In genomic region chr1:1353389-1354151, GRCh38 we compare ENCODE assay signal across 14 cellular contexts. TPM values are rescaled to one million over a fixed set of nuclear protein-coding genes. Genes with fewer than 3 reads are reported as not detected.
DNase-seq lines count a peak whose midpoint lies in the region; ATAC-seq, FAIRE-seq and TF ChIP-seq lines count a peak whose summit lies in the region.
"Had no signal": no experiment of that assay in that cellular context is flagged by ENCODE, and none has a peak within 500 bp of the region (broad histone marks: within the 10 kb centered on the region; RNA-seq: fewer than 3 reads in every experiment).

No MANE protein-coding gene starts in this region.

- no peaks in the 10 kb centered on the region for H3K9me3 Mint-ChIP-seq in immature natural killer cell

- H3K4ac ChIP-seq in neuronal stem cell (ENCODE audit: low read length), result no peak overlapping the region

- H3K79me2 ChIP-seq in K562 (ENCODE audit: control insufficient read depth, insufficient read depth, low read length), result peaks cover 16% of the 10 kb centered on the region

- peaks cover 3 to 6% (median 4%) of the 10 kb centered on the region in 3 donors for H3K27me3 Mint-ChIP-seq in immature natural killer cell (ENCODE audit: low read depth in 3 of 3)

- no peak for TF ChIP-seq RAD21 in K562 (CRISPR knock-in tag; conservative IDR thresholded peaks at IDR 0.05 in 1 of 2, IDR thresholded peaks at IDR 0.05 in 1 of 2)

- H3K36me3 ChIP-seq in K562 (ENCODE audit: control insufficient read depth, insufficient read depth, low read length), result no peaks in the 10 kb centered on the region
- H3K36me3 ChIP-seq in neuronal stem cell (replicated peaks in 1 of 2; ENCODE audit: control insufficient read depth in 2 of 2, insufficient read depth in 2 of 2, low read length in 2 of 2), result peaks cover 2 to 5% of the 10 kb centered on the region in 2 donors
- no peaks in the 10 kb centered on the region for H3K36me3 ChIP-seq in mucosa of descending colon (ENCODE audit: low read depth)

- H3K4me3 ChIP-seq in K562 (no peak overlapping the region), neuronal stem cell (ENCODE audit: low read length in 2 of 2) (no peak overlapping the region), mucosa of descending colon (no peak overlapping the region)
- H3K4me3 ChIP-seq: MG63 had no signal

- H3K18ac ChIP-seq in neuronal stem cell (ENCODE audit: low read length), result peak overlapping the region; percentile 61

- H3K27ac ChIP-seq in K562 (ENCODE audit: extremely low read depth, low read depth, low read length) (no peak overlapping the region), neuronal stem cell (replicated peaks; ENCODE audit: low read length) (no peak overlapping the region)
- H3K27ac ChIP-seq: brain microvascular endothelial cell had no signal

- H3K9me3 ChIP-seq in K562 (replicated peaks; ENCODE audit: control insufficient read depth, insufficient read depth, low read depth, low read length), result no peaks in the 10 kb centered on the region
- peaks cover 0 to 3% of the 10 kb centered on the region in 2 donors for H3K9me3 ChIP-seq in neuronal stem cell (replicated peaks in 1 of 2; ENCODE audit: control insufficient read depth in 2 of 2, insufficient read depth in 1 of 2, low read depth in 1 of 2, low read length in 2 of 2)
- H3K9me3 ChIP-seq in mucosa of descending colon, result no peaks in the 10 kb centered on the region
- H3K9me3 ChIP-seq: MG63 had no signal

- CTCF ChIA-PET in HEK293T (lab: Yijun Ruan, JAX) (interaction anchor here (1.1 kb wide), 1 partner anchor 18 kb away, joined by 3 read pairs; no protein-coding TSS in a partner anchor), K562 (lab: Yijun Ruan, JAX; ENCODE audit: low intra/inter-chr PET ratio) (no interaction called here)

- BruUV-seq in K562 (replicated peaks; lab: Mats Ljungman, UMichigan), result no TSS peak

- in situ Hi-C loops in K562 (cut with MboI), result no loop called here

- no peak for FAIRE-seq in K562 (lab: Jason Lieb, UNC)

- POLR2A ChIA-PET in HEK293T (lab: Yijun Ruan, JAX) (interaction anchor here (1.1 to 3.3 kb wide), 3 partner anchors 17 to 54 kb away, joined by 3 to 28 read pairs (median 17); partner anchors contain the start of genes AURKAIP1 and MRPL20), K562 (lab: Yijun Ruan, JAX) (interaction anchor here (0.5 to 1.1 kb wide), 4 partner anchors 15 to 141 kb away, joined by 3 read pairs; no protein-coding TSS in a partner anchor)

- intact Hi-C loops in K562 (cut with micrococcal nuclease), result no loop called here
- intact Hi-C loops in mucosa of descending colon (cut with DNase I, micrococcal nuclease), result loop anchor here in 1 of 2 donors (2.0 kb wide), 1 partner anchor 21 kb away; the partner anchor contains the start of gene AURKAIP1

- peak overlapping the region; percentile 98 for H3K23ac ChIP-seq in neuronal stem cell (ENCODE audit: low read depth, low read length, poor library complexity)

- H3K4me3 Mint-ChIP-seq in immature natural killer cell, result no peak overlapping the region

- no peak overlapping the region for H2BK120ac ChIP-seq in neuronal stem cell (ENCODE audit: low read depth, low read length)

- H3K79me1 ChIP-seq in neuronal stem cell (ENCODE audit: low read depth, low read length), result peaks cover 6% of the 10 kb centered on the region

- H3K27ac Mint-ChIP-seq in immature natural killer cell, result no peak overlapping the region

- H2BK5ac ChIP-seq in neuronal stem cell (ENCODE audit: low read length), result peak overlapping the region; percentile 39

- H3K4me1 Mint-ChIP-seq in immature natural killer cell, result peaks cover 0 to 3% of the 10 kb centered on the region in 2 donors

- H4K20me1 ChIP-seq in K562 (replicated peaks; ENCODE audit: control insufficient read depth, insufficient read depth, low read length), result peaks cover 3% of the 10 kb centered on the region; the same call in 1 of the 2 replicates

- H2AFZ ChIP-seq in K562 (ENCODE audit: low read depth, low read length) (no peak overlapping the region), neuronal stem cell (ENCODE audit: low read length) (no peak overlapping the region)

- TF ChIP-seq CTCF in K562 (IDR thresholded peaks at IDR 0.05 in 2 of 3, conservative IDR thresholded peaks at IDR 0.05 in 1 of 3; ENCODE audit: insufficient read depth in 2 of 3, low read depth in 1 of 3, low read length in 3 of 3), result no peak
- TF ChIP-seq CTCF in mucosa of descending colon (IDR thresholded peaks at IDR 0.05), result no peak

- H3K4me1 ChIP-seq in K562 (replicated peaks in 1 of 2; ENCODE audit: control insufficient read depth in 2 of 2, insufficient read depth in 2 of 2, low read length in 2 of 2), result peaks cover 16 to 76% of the 10 kb centered on the region in 2 experiments
- peaks cover 31 to 41% of the 10 kb centered on the region in 2 donors for H3K4me1 ChIP-seq in neuronal stem cell (ENCODE audit: control insufficient read depth in 2 of 2, insufficient read depth in 1 of 2, low read depth in 1 of 2, low read length in 2 of 2)
- H3K4me1 ChIP-seq in mucosa of descending colon (ENCODE audit: low read depth), result peaks cover 12% of the 10 kb centered on the region

- TF ChIP-seq POLR2A in K562 (conservative IDR thresholded peaks at IDR 0.05), result no peak

- H3K4me2 ChIP-seq in K562 (ENCODE audit: insufficient read depth, low read length) (no peak overlapping the region), neuronal stem cell (ENCODE audit: insufficient read depth, low read length, poor library complexity, severe bottlenecking) (peak overlapping the region; percentile 66)

- H2AK5ac ChIP-seq in neuronal stem cell (ENCODE audit: low read depth, low read length), result peak overlapping the region; percentile 92

- H3K9me1 ChIP-seq in K562 (ENCODE audit: control insufficient read depth, insufficient read depth, low read length), result no peaks in the 10 kb centered on the region

- peak overlapping the region; percentile 71 for H3K14ac ChIP-seq in neuronal stem cell (ENCODE audit: low read length)

- H3K27me3 ChIP-seq in K562 (ENCODE audit: control insufficient read depth in 2 of 2, insufficient read depth in 2 of 2, low read length in 2 of 2) (no peaks in the 10 kb centered on the region), neuronal stem cell (ENCODE audit: control insufficient read depth in 3 of 3, insufficient read depth in 3 of 3, low read depth in 1 of 3, low read length in 3 of 3) (peaks cover 0 to 25% (median 14%) of the 10 kb centered on the region in 3 experiments)
- H3K27me3 ChIP-seq: brain microvascular endothelial cell, MG63 had no signal

- no peak overlapping the region for H4K91ac ChIP-seq in neuronal stem cell (ENCODE audit: low read depth, low read length, poor library complexity)

- TF ChIP-seq EP300 in K562 (IDR thresholded peaks at IDR 0.05; ENCODE audit: low read length), result no peak

- no peak overlapping the region for H4K8ac ChIP-seq in neuronal stem cell (ENCODE audit: low read depth, low read length)

- peak overlapping the region in 1 of 2 experiments; percentile 69; a peak in 2 of 4 replicates for H3K9ac ChIP-seq in K562 (ENCODE audit: insufficient read depth in 1 of 2, low read depth in 2 of 2, low read length in 2 of 2)
- peak overlapping the region; percentile 55 for H3K9ac ChIP-seq in neuronal stem cell (ENCODE audit: low read depth, low read length, poor library complexity)

- no peak overlapping the region for H2BK15ac ChIP-seq in neuronal stem cell (ENCODE audit: low read length)

- H2BK12ac ChIP-seq in neuronal stem cell (ENCODE audit: low read length), result no peak overlapping the region

- ATAC-seq in K562 (no peak), mucosa of descending colon (no peak)

- peak; percentile 66 for DNase-seq in DMS 273 (lab: John Stamatoyannopoulos, UW; ENCODE audit: unreplicated experiment)
- DNase-seq in DMS 273 treated with DMSO at 0.1 percent for 48 hours (lab: John Stamatoyannopoulos, UW), result no peak
- no peak for DNase-seq in HEK293T (ENCODE audit: extremely low spot score)
- no peak for DNase-seq in K562 (ENCODE audit: extremely low read depth in 1 of 4, low spot score in 3 of 4)
- DNase-seq in neuronal stem cell (ENCODE audit: low spot score), result no peak
- no peak for DNase-seq in cerebellar nuclear complex (lab: John Stamatoyannopoulos, UW)
- DNase-seq in immature natural killer cell, result no peak
- DNase-seq in mucosa of descending colon, result no peak
- DNase-seq: activated T-cell treated with anti-CD3 and anti-CD28 coated beads, Interleukin-2, amount 50 U/mL, for 1 hour; brain microvascular endothelial cell; erythroblast; MG63; OCI-M1; T1000 had no signal

- WGBS in K562 (ENCODE audit: insufficient coverage, low coverage, missing lambda C conversion rate), result 71% methylated on average over 26 of the region's 28 CpGs
- no CpG with 5 or more reads among the region's 28 CpGs for WGBS in neuronal stem cell (ENCODE audit: extremely low coverage in 2 of 2, insufficient read length in 2 of 2, insufficient replicate concordance in 1 of 2), 2 donors

- H3K36me3 Mint-ChIP-seq in immature natural killer cell, result no peaks in the 10 kb centered on the region

RNA-seq across cellular contexts. Expression of gene DVL1, which starts 4.4 kb away (rescaled TPM):
- 53.3 and 207 TPM in 2 replicates for total RNA-seq in K562 (2011; cell fraction: chromatin; rRNA removed; ENCODE audit: low replicate concordance)
- 213 and 235 TPM in 2 replicates for total RNA-seq in K562 (2011; cell fraction: nucleolus; rRNA removed)
- 85.9 and 103 TPM in 2 replicates for total RNA-seq in K562 (2011; cell fraction: nucleoplasm; rRNA removed)
- total RNA-seq in K562 (2014; rRNA removed) (135 and 143 TPM in 2 replicates), K562 (2014; rRNA removed; fragmentation: Illumina TruSeq; extraction: Trizol) (3.5 and 6.3 TPM in 2 replicates), K562 (2015; rRNA removed; fragmentation: Illumina TruSeq; extraction: Trizol) (50.9 and 51.7 TPM in 2 replicates), K562 (2021) (106 and 118 TPM in 2 replicates), mucosa of descending colon (10 to 100 TPM; 51.7 to 95.3 (median 73.1) TPM)
- polyA plus RNA-seq in K562 (2011; rRNA removed) (24.3 and 42.1 TPM in 2 replicates), K562 (2014; fragmentation: Illumina TruSeq; extraction: Trizol) (13.9 and 43.4 TPM in 2 replicates), K562 (2014; fragmentation: Nextera tagmentation; extraction: Ambion mirVana) (under 1 TPM; 0.62 to 0.63 TPM), K562 (2014; rRNA removed) (119 and 136 TPM in 2 replicates), immature natural killer cell (1 to 10 TPM in 2 of 3 donors, under 1 TPM in 1; 0.78 to 1.5 (median 1.4) TPM)
- 39.8 and 107 TPM in 2 replicates for polyA plus RNA-seq in K562 (2011; cell fraction: cytosol; rRNA removed)
- 353 and 531 TPM in 2 replicates for polyA plus RNA-seq in K562 (2011; cell fraction: nucleus; rRNA removed)
- 65.5 and 75.0 TPM in 2 replicates for polyA plus RNA-seq in K562 (2012)
- 5.6 and 11.7 TPM in 2 replicates for polyA minus RNA-seq in K562 (2011; rRNA and poly(A)+ RNA removed)
- 32.9 and 47.2 TPM in 2 replicates for polyA minus RNA-seq in K562 (2011; cell fraction: cytosol; rRNA and poly(A)+ RNA removed)
- 69.3 and 81.9 TPM in 2 replicates for polyA minus RNA-seq in K562 (2011; cell fraction: nucleus; rRNA and poly(A)+ RNA removed)
- 31.8 TPM for polyA plus RNA-seq in neuronal stem cell (2013, experiment 1 of 2)
- 31.9 TPM for polyA plus RNA-seq in neuronal stem cell (2013, experiment 2 of 2)

RNA-seq across cellular contexts. Expression of gene MXRA8, which starts 4.8 kb away (rescaled TPM):
- total RNA-seq in K562 (2011; cell fraction: chromatin; rRNA removed; ENCODE audit: low replicate concordance), result 12.2 and 30.9 TPM in 2 replicates
- total RNA-seq in K562 (2011; cell fraction: nucleolus; rRNA removed), result 39.7 and 42.5 TPM in 2 replicates
- total RNA-seq in K562 (2011; cell fraction: nucleoplasm; rRNA removed), result 29.8 and 30.7 TPM in 2 replicates
- total RNA-seq in K562 (2014; rRNA removed) (7.3 and 12.4 TPM in 2 replicates), K562 (2014; rRNA removed; fragmentation: Illumina TruSeq; extraction: Trizol) (2.1 and 2.7 TPM in 2 replicates), K562 (2015; rRNA removed; fragmentation: Illumina TruSeq; extraction: Trizol) (4.8 and 5.5 TPM in 2 replicates), K562 (2021) (9.1 and 10.8 TPM in 2 replicates), mucosa of descending colon (10 to 100 TPM in 2 of 3 donors, 1 to 10 TPM in 1; 6.8 to 62.1 (median 20.8) TPM)
- polyA plus RNA-seq in K562 (2011; rRNA removed) (2.9 and 9.0 TPM in 2 replicates), K562 (2014; fragmentation: Illumina TruSeq; extraction: Trizol) (6.3 and 9.2 TPM in 2 replicates), K562 (2014; fragmentation: Nextera tagmentation; extraction: Ambion mirVana) (under 1 TPM; 0.66 to 0.83 TPM), K562 (2014; rRNA removed) (11.3 and 13.1 TPM in 2 replicates), immature natural killer cell (not detected)
- polyA plus RNA-seq in K562 (2011; cell fraction: cytosol; rRNA removed), result 4.0 and 38.2 TPM in 2 replicates
- polyA plus RNA-seq in K562 (2011; cell fraction: nucleus; rRNA removed), result 18.3 and 101 TPM in 2 replicates
- 13.9 and 20.4 TPM in 2 replicates for polyA plus RNA-seq in K562 (2012)
- polyA minus RNA-seq in K562 (2011; rRNA and poly(A)+ RNA removed), result 0.75 and 3.0 TPM in 2 replicates
- polyA minus RNA-seq in K562 (2011; cell fraction: cytosol; rRNA and poly(A)+ RNA removed), result 2.1 and 10.7 TPM in 2 replicates
- 1.4 and 8.2 TPM in 2 replicates for polyA minus RNA-seq in K562 (2011; cell fraction: nucleus; rRNA and poly(A)+ RNA removed)
- polyA plus RNA-seq in neuronal stem cell (2013, experiment 1 of 2), result 14.0 TPM
- polyA plus RNA-seq in neuronal stem cell (2013, experiment 2 of 2), result 13.2 TPM

RNA-seq across cellular contexts. Expression of gene AURKAIP1, which starts 21.4 kb away (rescaled TPM):
- total RNA-seq in K562 (2011; cell fraction: chromatin; rRNA removed; ENCODE audit: low replicate concordance), result 23.0 and 76.1 TPM in 2 replicates
- 97.2 and 110 TPM in 2 replicates for total RNA-seq in K562 (2011; cell fraction: nucleolus; rRNA removed)
- 49.6 and 53.2 TPM in 2 replicates for total RNA-seq in K562 (2011; cell fraction: nucleoplasm; rRNA removed)
- total RNA-seq in K562 (2014; rRNA removed) (478 and 554 TPM in 2 replicates), K562 (2014; rRNA removed; fragmentation: Illumina TruSeq; extraction: Trizol) (19.4 and 34.6 TPM in 2 replicates), K562 (2015; rRNA removed; fragmentation: Illumina TruSeq; extraction: Trizol) (113 and 115 TPM in 2 replicates), K562 (2021) (346 and 388 TPM in 2 replicates), mucosa of descending colon (100 to 1,000 TPM; 150 to 180 (median 177) TPM)
- polyA plus RNA-seq in K562 (2011; rRNA removed) (92.0 and 96.0 TPM in 2 replicates), K562 (2014; fragmentation: Illumina TruSeq; extraction: Trizol) (66.4 and 151 TPM in 2 replicates), K562 (2014; fragmentation: Nextera tagmentation; extraction: Ambion mirVana) (10 to 100 TPM in 1 of 2 experiments, 1 to 10 TPM in 1; 7.8 to 32.9 TPM), K562 (2014; rRNA removed) (385 and 391 TPM in 2 replicates), immature natural killer cell (100 to 1,000 TPM; 168 to 216 (median 190) TPM)
- 83.3 and 266 TPM in 2 replicates for polyA plus RNA-seq in K562 (2011; cell fraction: cytosol; rRNA removed)
- 80.6 and 118 TPM in 2 replicates for polyA plus RNA-seq in K562 (2011; cell fraction: nucleus; rRNA removed)
- 196 and 204 TPM in 2 replicates for polyA plus RNA-seq in K562 (2012)
- polyA minus RNA-seq in K562 (2011; rRNA and poly(A)+ RNA removed), result 16.0 and 24.9 TPM in 2 replicates
- polyA minus RNA-seq in K562 (2011; cell fraction: cytosol; rRNA and poly(A)+ RNA removed), result 55.8 and 62.3 TPM in 2 replicates
- polyA minus RNA-seq in K562 (2011; cell fraction: nucleus; rRNA and poly(A)+ RNA removed), result 24.6 and 29.9 TPM in 2 replicates
- 61.8 TPM for polyA plus RNA-seq in neuronal stem cell (2013, experiment 1 of 2)
- 60.5 TPM for polyA plus RNA-seq in neuronal stem cell (2013, experiment 2 of 2)

RNA-seq across cellular contexts. Expression of gene TAS1R3, which starts 22.5 kb away (rescaled TPM):
- total RNA-seq in K562 (2011; cell fraction: chromatin; rRNA removed; ENCODE audit: low replicate concordance), result 0.19 and 0.58 TPM in 2 replicates
- total RNA-seq in K562 (2011; cell fraction: nucleolus; rRNA removed), result 0.53 and 0.67 TPM in 2 replicates
- total RNA-seq in K562 (2011; cell fraction: nucleoplasm; rRNA removed), result 0.15 and 0.23 TPM in 2 replicates
- 0.12 TPM in 1 of 2 replicates, not detected in the other for total RNA-seq in K562 (2014; rRNA removed)
- not detected in 2 replicates for total RNA-seq in K562 (2014; rRNA removed; fragmentation: Illumina TruSeq; extraction: Trizol)
- total RNA-seq in K562 (2015; rRNA removed; fragmentation: Illumina TruSeq; extraction: Trizol), result 0.04 TPM in 1 of 2 replicates, not detected in the other
- total RNA-seq in K562 (2021), result 0.07 and 0.09 TPM in 2 replicates
- polyA plus RNA-seq in K562 (2011; rRNA removed), result 0.05 TPM in 1 of 2 replicates, not detected in the other
- polyA plus RNA-seq in K562 (2011; cell fraction: cytosol; rRNA removed), result 0.03 and 0.06 TPM in 2 replicates
- 0.25 and 0.31 TPM in 2 replicates for polyA plus RNA-seq in K562 (2011; cell fraction: nucleus; rRNA removed)
- 0.26 and 0.37 TPM in 2 replicates for polyA plus RNA-seq in K562 (2012)
- polyA plus RNA-seq in K562 (2014; fragmentation: Illumina TruSeq; extraction: Trizol), result not detected in 2 replicates
- not detected for polyA plus RNA-seq in K562 (2014; fragmentation: Nextera tagmentation; extraction: Ambion mirVana)
- 0.03 and 0.13 TPM in 2 replicates for polyA plus RNA-seq in K562 (2014; rRNA removed)
- polyA minus RNA-seq in K562 (2011; rRNA and poly(A)+ RNA removed), result not detected in 2 replicates
- not detected in 2 replicates for polyA minus RNA-seq in K562 (2011; cell fraction: cytosol; rRNA and poly(A)+ RNA removed)
- polyA minus RNA-seq in K562 (2011; cell fraction: nucleus; rRNA and poly(A)+ RNA removed), result 0.13 and 0.22 TPM in 2 replicates
- polyA plus RNA-seq in neuronal stem cell (2013, experiment 1 of 2), result 0.14 TPM
- 0.12 TPM for polyA plus RNA-seq in neuronal stem cell (2013, experiment 2 of 2)
- polyA plus RNA-seq in immature natural killer cell, result under 1 TPM in 1 of 3 donors, not detected in 2; 0.08 TPM
- total RNA-seq in mucosa of descending colon, result 1 to 10 TPM in 1 of 3 donors, under 1 TPM in 2; 0.57 to 1.1 (median 0.96) TPM

RNA-seq across cellular contexts. Expression of gene CPTP, which starts 29.0 kb away (rescaled TPM):
- total RNA-seq in K562 (2011; cell fraction: chromatin; rRNA removed; ENCODE audit: low replicate concordance), result 3.4 and 22.1 TPM in 2 replicates
- 31.8 and 32.0 TPM in 2 replicates for total RNA-seq in K562 (2011; cell fraction: nucleolus; rRNA removed)
- total RNA-seq in K562 (2011; cell fraction: nucleoplasm; rRNA removed), result 11.2 and 13.9 TPM in 2 replicates
- 21.6 and 33.4 TPM in 2 replicates for total RNA-seq in K562 (2014; rRNA removed)
- total RNA-seq in K562 (2014; rRNA removed; fragmentation: Illumina TruSeq; extraction: Trizol), result 3.0 and 3.5 TPM in 2 replicates
- 8.4 and 10.1 TPM in 2 replicates for total RNA-seq in K562 (2015; rRNA removed; fragmentation: Illumina TruSeq; extraction: Trizol)
- total RNA-seq in K562 (2021), result 25.4 and 25.8 TPM in 2 replicates
- polyA plus RNA-seq in K562 (2011; rRNA removed), result 3.5 and 5.7 TPM in 2 replicates
- 7.2 and 32.1 TPM in 2 replicates for polyA plus RNA-seq in K562 (2011; cell fraction: cytosol; rRNA removed)
- polyA plus RNA-seq in K562 (2011; cell fraction: nucleus; rRNA removed), result 5.6 and 10.3 TPM in 2 replicates
- polyA plus RNA-seq in K562 (2012), result 14.5 and 17.3 TPM in 2 replicates
- 2.7 and 9.1 TPM in 2 replicates for polyA plus RNA-seq in K562 (2014; fragmentation: Illumina TruSeq; extraction: Trizol)
- polyA plus RNA-seq in K562 (2014; fragmentation: Nextera tagmentation; extraction: Ambion mirVana), result under 1 TPM; 0.11 to 0.20 TPM
- polyA plus RNA-seq in K562 (2014; rRNA removed), result 12.4 and 12.9 TPM in 2 replicates
- polyA minus RNA-seq in K562 (2011; rRNA and poly(A)+ RNA removed), result 2.1 and 2.4 TPM in 2 replicates
- 9.2 and 12.1 TPM in 2 replicates for polyA minus RNA-seq in K562 (2011; cell fraction: cytosol; rRNA and poly(A)+ RNA removed)
- polyA minus RNA-seq in K562 (2011; cell fraction: nucleus; rRNA and poly(A)+ RNA removed), result 14.0 and 17.8 TPM in 2 replicates
- polyA plus RNA-seq in neuronal stem cell (2013, experiment 1 of 2), result 9.4 TPM
- polyA plus RNA-seq in neuronal stem cell (2013, experiment 2 of 2), result 9.2 TPM
- polyA plus RNA-seq in immature natural killer cell, result 10 to 100 TPM in 2 of 3 donors, 1 to 10 TPM in 1; 9.2 to 23.7 (median 10.5) TPM
- total RNA-seq in mucosa of descending colon, result 10 to 100 TPM; 41.2 to 77.9 (median 55.5) TPM
